ENCODE assay signal across 8 cellular contexts in the genomic region with DNA sequence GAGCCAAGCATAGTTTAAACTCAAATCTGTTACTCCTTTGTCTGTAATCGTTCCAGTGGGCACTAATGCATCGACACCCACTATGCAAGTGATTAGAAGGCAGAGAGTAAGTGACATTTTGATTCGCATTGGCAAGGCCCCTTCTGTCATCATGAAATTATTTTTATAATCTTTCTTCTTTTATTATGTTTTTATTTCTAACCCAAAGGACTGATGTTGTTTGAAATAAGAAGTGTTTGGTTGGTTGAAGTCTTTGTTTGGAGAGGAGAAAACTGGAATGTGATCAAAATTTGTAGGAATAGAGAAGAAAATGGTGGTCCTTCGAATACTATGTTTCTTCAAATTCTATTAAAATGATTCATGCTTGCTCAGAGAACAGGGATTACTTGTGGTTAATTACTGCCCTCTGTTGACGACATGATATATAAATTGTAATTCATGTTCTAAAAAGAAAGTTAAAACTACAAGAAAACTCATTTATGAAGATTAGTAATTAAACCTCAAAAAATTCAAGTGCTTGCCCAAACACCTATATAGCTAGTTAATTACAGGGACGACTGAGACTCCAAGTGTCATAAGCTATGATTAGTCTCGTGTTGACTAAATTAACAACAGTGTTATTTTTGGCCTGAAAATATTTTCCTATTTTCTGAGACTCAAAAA. TPM values are rescaled to one million over a fixed set of nuclear protein-coding genes. Genes with fewer than 3 reads are reported as not detected.
DNase-seq lines count a peak whose midpoint lies in the region; ATAC-seq, FAIRE-seq and TF ChIP-seq lines count a peak whose summit lies in the region.

No MANE protein-coding gene starts in this region.

- peaks cover 0 to 4% of the 10 kb centered on the region in 2 donors for H3K36me3 Mint-ChIP-seq in activated T-cell treated with anti-CD3 and anti-CD28 coated beads, Interleukin-2, amount 50 U/mL, for 72 hours (ENCODE audit: insufficient read depth in 2 of 2)

- peak overlapping the region; percentile 60 for H3K4me3 ChIP-seq in coronary artery

- peaks cover 16% of the 10 kb centered on the region for H3K4me1 Mint-ChIP-seq in activated T-cell treated with anti-CD3 and anti-CD28 coated beads, Interleukin-2, amount 50 U/mL, for 72 hours (ENCODE audit: low read depth)

- TF ChIP-seq CTCF in D721Med (IDR thresholded peaks at IDR 0.05; ENCODE audit: insufficient read depth, missing control alignments) (peak; percentile 54), coronary artery (IDR thresholded peaks at IDR 0.05) (peak; percentile 23)

- H3K27ac Mint-ChIP-seq in activated T-cell treated with anti-CD3 and anti-CD28 coated beads, Interleukin-2, amount 50 U/mL, for 72 hours: no peak overlapping the region

- H3K4me3 Mint-ChIP-seq in activated T-cell treated with anti-CD3 and anti-CD28 coated beads, Interleukin-2, amount 50 U/mL, for 72 hours: no peak overlapping the region

- ATAC-seq in HG02610 (IDR thresholded peaks at IDR 0.05; ENCODE audit: unreplicated experiment): peak; percentile 52
- ATAC-seq in activated T-cell treated with anti-CD3 and anti-CD28 coated beads, Interleukin-2, amount 50 U/mL, for 72 hours (replicated peaks in 1 of 2): no peak

- peaks cover 0 to 3% of the 10 kb centered on the region in 2 donors for H3K9me3 Mint-ChIP-seq in activated T-cell treated with anti-CD3 and anti-CD28 coated beads, Interleukin-2, amount 50 U/mL, for 72 hours

- DNase-seq in D721Med (ENCODE audit: insufficient read length, low spot score): no peak
- DNase-seq in NCI-H524 treated with DMSO at 0.1 percent for 48 hours (lab: John Stamatoyannopoulos, UW): peak; percentile 32
- no peak for DNase-seq in coronary artery (ENCODE audit: low spot score)
- DNase-seq in middle frontal gyrus (ENCODE audit: extremely low spot score, low spot score): peak; percentile 43
- DNase-seq in NK-92 (lab: John Stamatoyannopoulos, UW; ENCODE audit: unreplicated experiment): no peak
- no peak for DNase-seq in activated CD4-positive, CD25-positive, alpha-beta regulatory T cell treated with anti-CD3 and anti-CD28 coated beads, Interleukin-2, amount 50 U/mL, for 72 hours
- DNase-seq in activated T-cell treated with anti-CD3 and anti-CD28 coated beads, Interleukin-2, amount 50 U/mL, for 72 hours: no peak

- no peak overlapping the region for H3K27ac ChIP-seq in coronary artery

- no peaks in the 10 kb centered on the region for H3K27me3 Mint-ChIP-seq in activated T-cell treated with anti-CD3 and anti-CD28 coated beads, Interleukin-2, amount 50 U/mL, for 72 hours (ENCODE audit: low read depth)

- peak; percentile 51 for FAIRE-seq in D721Med (lab: Jason Lieb, UNC)

RNA-seq across cellular contexts. Expression of a gene that starts 26.4 kb away (rescaled TPM):
- total RNA-seq in activated T-cell treated with anti-CD3 and anti-CD28 coated beads, Interleukin-2, amount 50 U/mL, for 72 hours: under 1 TPM; 0.05 to 0.19 TPM

Comparison
In these comparisons a context has a peak if more than half of its experiments do, and no peak if none do; other contexts are left out.
1. DNase-seq: peak in NCI-H524 treated with DMSO at 0.1 percent for 48 hours (single experiment) and middle frontal gyrus (single experiment); none in D721Med (single experiment), coronary artery (single experiment), NK-92 (single experiment), activated CD4-positive, CD25-positive, alpha-beta regulatory T cell treated with anti-CD3 and anti-CD28 coated beads, Interleukin-2, amount 50 U/mL, for 72 hours (single experiment) and activated T-cell treated with anti-CD3 and anti-CD28 coated beads, Interleukin-2, amount 50 U/mL, for 72 hours (0 of 2).